8 cellular contexts compared by ENCODE assay signal in the genomic region with DNA sequence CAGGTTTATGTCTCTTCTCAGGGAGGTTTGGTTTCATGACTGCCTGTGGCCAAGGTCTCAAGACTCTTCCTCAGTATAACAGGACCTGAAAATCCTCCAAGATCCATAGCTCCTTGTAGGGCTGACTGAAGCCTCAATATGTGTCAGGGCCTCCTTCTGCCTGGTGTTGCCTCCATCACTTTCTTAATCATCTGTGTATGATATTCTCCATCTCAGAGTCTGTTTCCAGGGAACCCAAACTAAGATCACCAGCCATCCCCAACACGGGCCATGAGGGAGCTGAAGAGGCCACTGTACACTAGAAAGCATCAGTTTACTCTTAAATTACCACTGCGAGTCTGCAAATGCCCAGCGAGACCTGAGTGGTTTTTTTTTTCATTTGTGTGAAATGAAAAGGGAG. TPM values are rescaled to one million over a fixed set of nuclear protein-coding genes. Genes with fewer than 3 reads are reported as not detected.
"Had no signal": no experiment of that assay in that cellular context is flagged by ENCODE, and none has a peak within 500 bp of the region (broad histone marks: within the 10 kb centered on the region; RNA-seq: fewer than 3 reads in every experiment).

No MANE protein-coding gene starts in this region.

- H3K9me3 Mint-ChIP-seq: GM23338, H9 had no signal

- H3K9ac ChIP-seq: KMS-11 had no signal

- H3K4me3 Mint-ChIP-seq: GM23338, H9 had no signal

- H3K4me1 Mint-ChIP-seq: GM23338 had no signal

- H3K27ac ChIP-seq: KMS-11 had no signal

- H3K27ac Mint-ChIP-seq: GM23338, H9 had no signal

- H3K4me3 ChIP-seq: GM23338 had no signal

- ATAC-seq: GM23338 had no signal

- H2AFZ ChIP-seq: GM23338 had no signal

- DNase-seq: H9, HCEC 1CT, IMR-90, KBM-7 had no signal

- H3K4me2 ChIP-seq: GM23338, KMS-11 had no signal

RNA-seq across cellular contexts. Expression of a gene that starts 17.7 kb away (rescaled TPM):
- total RNA-seq: GM23338, H1, H9, HT-29, IMR-90 had no signal
